ENCODE assay signal across 1 cellular context in the genomic region with DNA sequence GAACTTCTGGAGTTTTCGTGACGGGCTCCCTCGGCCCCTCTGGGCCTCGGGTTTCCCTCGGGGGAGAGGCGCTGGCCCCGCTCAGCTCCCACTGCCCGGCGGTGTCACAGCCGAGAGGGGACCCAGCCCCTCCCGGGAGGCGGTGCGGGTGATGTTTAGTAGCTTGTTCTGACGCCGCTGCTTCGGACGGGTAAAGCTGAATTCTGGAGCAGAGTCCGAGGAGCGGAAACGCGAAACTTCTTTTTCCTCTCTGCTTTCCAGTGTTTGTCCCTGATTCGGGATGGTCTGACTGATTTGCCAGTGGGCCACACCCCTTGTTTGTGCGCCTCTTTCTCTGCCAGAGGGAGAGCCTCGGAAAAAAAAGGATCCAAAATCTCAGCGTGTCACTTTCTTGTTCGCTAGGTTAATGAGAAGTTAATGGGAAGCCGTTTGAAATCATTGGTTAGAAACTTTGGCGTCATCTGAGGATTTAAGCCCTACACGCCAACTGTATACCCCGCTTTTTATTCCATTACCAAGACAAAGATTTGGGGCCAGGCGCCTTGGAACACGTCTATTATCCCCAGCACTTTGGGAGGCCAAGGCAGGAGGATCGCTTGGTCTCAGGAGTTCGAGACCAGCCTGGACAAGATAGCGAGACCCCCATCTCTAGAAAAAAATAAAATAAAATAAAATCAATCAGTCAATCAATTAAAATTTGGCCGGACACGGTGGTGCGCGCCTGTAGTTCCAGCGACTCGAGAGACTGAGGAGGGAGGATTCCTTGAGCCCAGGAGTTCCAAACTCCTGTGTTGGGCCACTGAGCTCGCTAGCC.
TF ChIP-seq lines count a peak whose summit lies in the region.

No MANE protein-coding gene starts in this region.

TF ChIP-seq in HepG2, 621 proteins besides CTCF, POLR2A, EP300 and RAD21 (continued from another document):
- TF ChIP-seq, protein P1, sequence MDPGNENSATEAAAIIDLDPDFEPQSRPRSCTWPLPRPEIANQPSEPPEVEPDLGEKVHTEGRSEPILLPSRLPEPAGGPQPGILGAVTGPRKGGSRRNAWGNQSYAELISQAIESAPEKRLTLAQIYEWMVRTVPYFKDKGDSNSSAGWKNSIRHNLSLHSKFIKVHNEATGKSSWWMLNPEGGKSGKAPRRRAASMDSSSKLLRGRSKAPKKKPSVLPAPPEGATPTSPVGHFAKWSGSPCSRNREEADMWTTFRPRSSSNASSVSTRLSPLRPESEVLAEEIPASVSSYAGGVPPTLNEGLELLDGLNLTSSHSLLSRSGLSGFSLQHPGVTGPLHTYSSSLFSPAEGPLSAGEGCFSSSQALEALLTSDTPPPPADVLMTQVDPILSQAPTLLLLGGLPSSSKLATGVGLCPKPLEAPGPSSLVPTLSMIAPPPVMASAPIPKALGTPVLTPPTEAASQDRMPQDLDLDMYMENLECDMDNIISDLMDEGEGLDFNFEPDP (CRISPR knock-in tag; conservative IDR thresholded peaks at IDR 0.05) = no peak
- TF ChIP-seq ZMYM3 (CRISPR knock-in tag; IDR thresholded peaks at IDR 0.05) = peak; percentile 15; the same call in 1 of the 2 replicates
- no peak for TF ChIP-seq MATR3 (CRISPR knock-in tag; IDR thresholded peaks at IDR 0.05)
- TF ChIP-seq, protein P2, sequence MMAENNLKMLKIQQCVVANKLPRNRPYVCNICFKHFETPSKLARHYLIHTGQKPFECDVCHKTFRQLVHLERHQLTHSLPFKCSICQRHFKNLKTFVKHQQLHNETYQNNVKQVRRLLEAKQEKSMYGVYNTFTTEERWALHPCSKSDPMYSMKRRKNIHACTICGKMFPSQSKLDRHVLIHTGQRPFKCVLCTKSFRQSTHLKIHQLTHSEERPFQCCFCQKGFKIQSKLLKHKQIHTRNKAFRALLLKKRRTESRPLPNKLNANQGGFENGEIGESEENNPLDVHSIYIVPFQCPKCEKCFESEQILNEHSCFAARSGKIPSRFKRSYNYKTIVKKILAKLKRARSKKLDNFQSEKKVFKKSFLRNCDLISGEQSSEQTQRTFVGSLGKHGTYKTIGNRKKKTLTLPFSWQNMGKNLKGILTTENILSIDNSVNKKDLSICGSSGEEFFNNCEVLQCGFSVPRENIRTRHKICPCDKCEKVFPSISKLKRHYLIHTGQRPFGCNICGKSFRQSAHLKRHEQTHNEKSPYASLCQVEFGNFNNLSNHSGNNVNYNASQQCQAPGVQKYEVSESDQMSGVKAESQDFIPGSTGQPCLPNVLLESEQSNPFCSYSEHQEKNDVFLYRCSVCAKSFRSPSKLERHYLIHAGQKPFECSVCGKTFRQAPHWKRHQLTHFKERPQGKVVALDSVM (CRISPR knock-in tag; IDR thresholded peaks at IDR 0.05) = peak; percentile 84
- TF ChIP-seq, protein P3, sequence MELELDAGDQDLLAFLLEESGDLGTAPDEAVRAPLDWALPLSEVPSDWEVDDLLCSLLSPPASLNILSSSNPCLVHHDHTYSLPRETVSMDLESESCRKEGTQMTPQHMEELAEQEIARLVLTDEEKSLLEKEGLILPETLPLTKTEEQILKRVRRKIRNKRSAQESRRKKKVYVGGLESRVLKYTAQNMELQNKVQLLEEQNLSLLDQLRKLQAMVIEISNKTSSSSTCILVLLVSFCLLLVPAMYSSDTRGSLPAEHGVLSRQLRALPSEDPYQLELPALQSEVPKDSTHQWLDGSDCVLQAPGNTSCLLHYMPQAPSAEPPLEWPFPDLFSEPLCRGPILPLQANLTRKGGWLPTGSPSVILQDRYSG (CRISPR knock-in tag; IDR thresholded peaks at IDR 0.05) = peak; percentile 83; the same call in 1 of the 2 replicates
- 0 out of 2 replicates have a peak, but pooled peaks have one; percentile 17 for TF ChIP-seq ZNF605 (CRISPR knock-in tag; IDR thresholded peaks at IDR 0.05)
- TF ChIP-seq KDM5A (IDR thresholded peaks at IDR 0.05; ENCODE audit: borderline replicate concordance, low read length) = peak; percentile 28; the same call in 1 of the 2 replicates
- peak; percentile 41; the same call in 1 of the 2 replicates for TF ChIP-seq ZNF446 (CRISPR knock-in tag; IDR thresholded peaks at IDR 0.05)
- peak; percentile 59; the same call in 1 of the 2 replicates for TF ChIP-seq FOXJ3 (CRISPR knock-in tag; IDR thresholded peaks at IDR 0.05; ENCODE audit: borderline replicate concordance)
- TF ChIP-seq ZNF777 (CRISPR knock-in tag; IDR thresholded peaks at IDR 0.05) = peak; percentile 48; the same call in 1 of the 2 replicates
- TF ChIP-seq GFI1 (CRISPR knock-in tag; IDR thresholded peaks at IDR 0.05; ENCODE audit: borderline replicate concordance) = peak; percentile 92
- no peak for TF ChIP-seq ZBTB3 (CRISPR knock-in tag; IDR thresholded peaks at IDR 0.05; ENCODE audit: borderline replicate concordance, low read depth)
- no peak for TF ChIP-seq ZNF337 (CRISPR knock-in tag; IDR thresholded peaks at IDR 0.05; ENCODE audit: borderline replicate concordance, low read depth)
- TF ChIP-seq AHR (CRISPR knock-in tag; IDR thresholded peaks at IDR 0.05) = no peak
- TF ChIP-seq MED13 (CRISPR knock-in tag; IDR thresholded peaks at IDR 0.05) = 0 out of 2 replicates have a peak, but pooled peaks have one; percentile 36
- TF ChIP-seq TCF7 (IDR thresholded peaks at IDR 0.05; ENCODE audit: low read depth) = no peak
- TF ChIP-seq ZKSCAN8 (CRISPR knock-in tag; IDR thresholded peaks at IDR 0.05; ENCODE audit: borderline replicate concordance) = peak; percentile 55; the same call in 1 of the 2 replicates
- TF ChIP-seq ZNF646 (CRISPR knock-in tag; IDR thresholded peaks at IDR 0.05) = peak; percentile 65; the same call in 1 of the 2 replicates
- TF ChIP-seq SETDB1 (CRISPR knock-in tag; IDR thresholded peaks at IDR 0.05; ENCODE audit: borderline replicate concordance) = no peak
- TF ChIP-seq NFE2L1 (CRISPR knock-in tag; IDR thresholded peaks at IDR 0.05; ENCODE audit: borderline replicate concordance) = no peak
- TF ChIP-seq, protein P4, sequence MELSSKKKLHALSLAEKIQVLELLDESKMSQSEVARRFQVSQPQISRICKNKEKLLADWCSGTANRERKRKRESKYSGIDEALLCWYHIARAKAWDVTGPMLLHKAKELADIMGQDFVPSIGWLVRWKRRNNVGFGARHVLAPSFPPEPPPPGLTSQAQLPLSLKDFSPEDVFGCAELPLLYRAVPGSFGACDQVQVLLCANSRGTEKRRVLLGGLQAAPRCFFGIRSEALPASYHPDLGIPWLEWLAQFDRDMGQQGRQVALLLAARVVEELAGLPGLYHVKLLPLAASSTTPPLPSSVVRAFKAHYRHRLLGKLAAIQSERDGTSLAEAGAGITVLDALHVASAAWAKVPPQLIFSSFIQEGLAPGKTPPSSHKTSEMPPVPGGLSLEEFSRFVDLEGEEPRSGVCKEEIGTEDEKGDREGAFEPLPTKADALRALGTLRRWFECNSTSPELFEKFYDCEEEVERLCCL (CRISPR knock-in tag; IDR thresholded peaks at IDR 0.05; ENCODE audit: borderline replicate concordance) = no peak
